19 cellular contexts compared by ENCODE assay signal in genomic region chr17:28573966-28574480, GRCh38.
"Had no signal": no experiment of that assay in that cellular context is flagged by ENCODE, and none has a peak within 500 bp of the region (broad histone marks: within the 10 kb centered on the region; RNA-seq: fewer than 3 reads in every experiment).

No MANE protein-coding gene starts in this region.

- H3K4me3 Mint-ChIP-seq: activated CD4-positive, alpha-beta T cell treated with anti-CD3 and anti-CD28 coated beads for 36 hours; activated T-cell treated with anti-CD3 and anti-CD28 coated beads, Interleukin-2, amount 50 U/mL, for 72 hours; mesothelial cell of epicardium; natural killer cell treated with Interleukin-12 subunit alpha and Interleukin-12 subunit beta and Interleukin-15 and Interleukin-18, amount 100 ng/mL, for 72 hours; WTC11 had no signal

- H3K27ac ChIP-seq: left lung, pancreas, psoas muscle, SK-N-MC, spleen, upper lobe of left lung had no signal

- H3K27ac Mint-ChIP-seq: activated CD4-positive, alpha-beta T cell treated with anti-CD3 and anti-CD28 coated beads for 36 hours; activated naive CD4-positive, alpha-beta T cell treated with anti-CD3 and anti-CD28 coated beads, Interleukin-2, amount 50 U/mL, for 72 hours; activated T-cell treated with anti-CD3 and anti-CD28 coated beads, Interleukin-2, amount 50 U/mL, for 72 hours; mesothelial cell of epicardium; natural killer cell treated with Interleukin-12 subunit alpha and Interleukin-12 subunit beta and Interleukin-15 and Interleukin-18, amount 100 ng/mL, for 72 hours; WTC11 had no signal

- H3K4me3 ChIP-seq: left lung, pancreas, psoas muscle, right atrium auricular region, SK-N-MC, spleen, upper lobe of left lung had no signal

- H3K9me3 Mint-ChIP-seq: activated naive CD4-positive, alpha-beta T cell treated with anti-CD3 and anti-CD28 coated beads, Interleukin-2, amount 50 U/mL, for 72 hours; activated T-cell treated with anti-CD3 and anti-CD28 coated beads, Interleukin-2, amount 50 U/mL, for 72 hours; mesothelial cell of epicardium; natural killer cell treated with Interleukin-12 subunit alpha and Interleukin-12 subunit beta and Interleukin-15 and Interleukin-18, amount 100 ng/mL, for 72 hours; WTC11 had no signal

- DNase-seq: activated CD4-positive, alpha-beta T cell treated with anti-CD3 and anti-CD28 coated beads, Interleukin-2, amount 50 U/mL, for 48 hours; cerebellar nuclear complex; effector CD4-positive, alpha-beta T cell; erythroblast; foreskin fibroblast; left lung; psoas muscle; spleen; T1000; upper lobe of left lung had no signal

- H3K27me3 Mint-ChIP-seq: activated CD4-positive, alpha-beta T cell treated with anti-CD3 and anti-CD28 coated beads for 36 hours; natural killer cell treated with Interleukin-12 subunit alpha and Interleukin-12 subunit beta and Interleukin-15 and Interleukin-18, amount 100 ng/mL, for 72 hours had no signal
